Comparison of ENCODE assay signal across 8 cellular contexts in genomic region chr11:131691558-131692041, GRCh38.
DNase-seq lines count a peak whose midpoint lies in the region; ATAC-seq lines count a peak whose summit lies in the region.

No MANE protein-coding gene starts in this region.

- peak; percentile 5 for DNase-seq in activated naive CD4-positive, alpha-beta T cell treated with Interleukin-2 at 50 U/mL for 16 hours
- no peak for DNase-seq in activated naive CD4-positive, alpha-beta T cell treated with anti-CD3 and anti-CD28 coated beads, Interleukin-2, amount 50 U/mL, for 16 hours
- DNase-seq in activated naive CD4-positive, alpha-beta T cell treated with anti-CD3 and anti-CD28 coated beads, Interleukin-2, amount 50 U/mL, for 72 hours (ENCODE audit: low spot score in 2 of 2) = peak in 1 of 2 donors; percentile 73
- peak; percentile 2 for DNase-seq in kidney glomerular epithelial cell (lab: John Stamatoyannopoulos, UW)
- no peak for DNase-seq in AML-193 (lab: John Stamatoyannopoulos, UW)
- DNase-seq in T-helper 1 cell = no peak
- DNase-seq in NCI-H226 = no peak

- peaks cover 0 to 8% of the 10 kb centered on the region in 2 donors for H3K36me3 Mint-ChIP-seq in activated naive CD4-positive, alpha-beta T cell treated with anti-CD3 and anti-CD28 coated beads, Interleukin-2, amount 50 U/mL, for 72 hours

- no peak overlapping the region for H3K27ac Mint-ChIP-seq in activated naive CD4-positive, alpha-beta T cell treated with anti-CD3 and anti-CD28 coated beads, Interleukin-2, amount 50 U/mL, for 72 hours

- peak; percentile 51 for ATAC-seq in HG03439 (IDR thresholded peaks at IDR 0.05; ENCODE audit: unreplicated experiment)
- ATAC-seq in activated naive CD4-positive, alpha-beta T cell treated with anti-CD3 and anti-CD28 coated beads, Interleukin-2, amount 50 U/mL, for 72 hours = peak; percentile 51 to 86

- H3K9me3 Mint-ChIP-seq in activated naive CD4-positive, alpha-beta T cell treated with anti-CD3 and anti-CD28 coated beads, Interleukin-2, amount 50 U/mL, for 72 hours = no peaks in the 10 kb centered on the region

Comparison
In these comparisons a context has a peak if more than half of its experiments do, and no peak if none do; other contexts are left out.
1. DNase-seq: peak in activated naive CD4-positive, alpha-beta T cell treated with Interleukin-2 at 50 U/mL for 16 hours (single experiment) and kidney glomerular epithelial cell (single experiment); none in activated naive CD4-positive, alpha-beta T cell treated with anti-CD3 and anti-CD28 coated beads, Interleukin-2, amount 50 U/mL, for 16 hours (single experiment), AML-193 (0 of 2), T-helper 1 cell (0 of 5) and NCI-H226 (single experiment).